ENCODE assay signal across 8 cellular contexts in genomic region chr9:99818439-99818992, GRCh38. TPM values are rescaled to one million over a fixed set of nuclear protein-coding genes. Genes with fewer than 3 reads are reported as not detected.
DNase-seq lines count a peak whose midpoint lies in the region; ATAC-seq lines count a peak whose summit lies in the region.

No MANE protein-coding gene starts in this region.

- H3K4me3 ChIP-seq in BLaER1, result peak overlapping the region; percentile 84
- H3K4me3 ChIP-seq in MG63, result peak overlapping the region; percentile 87

- peaks cover 34 to 46% (median 41%) of the 10 kb centered on the region in 3 donors for H3K4me1 Mint-ChIP-seq in naive B cell

- no peaks in the 10 kb centered on the region for H3K36me3 Mint-ChIP-seq in naive B cell

- no peaks in the 10 kb centered on the region for H3K9me3 Mint-ChIP-seq in naive B cell

- H3K4me3 Mint-ChIP-seq in naive B cell, result peak overlapping the region; percentile 92 to 100 (median 98)

- peaks cover 21% of the 10 kb centered on the region for H4K20me1 ChIP-seq in BLaER1

- no peaks in the 10 kb centered on the region for H3K36me3 ChIP-seq in BLaER1
- no peaks in the 10 kb centered on the region for H3K36me3 ChIP-seq in MG63

- peak overlapping the region; percentile 98 for H3K9ac ChIP-seq in BLaER1

- H3K9me3 ChIP-seq in BLaER1, result no peaks in the 10 kb centered on the region
- H3K9me3 ChIP-seq in MG63, result no peaks in the 10 kb centered on the region

- H3K27ac ChIP-seq in BLaER1 (peak overlapping the region; percentile 99), caudate nucleus (ENCODE audit: low read depth, low read length) (peak overlapping the region; percentile 96)

- H3K4me1 ChIP-seq in BLaER1, result peaks cover 34% of the 10 kb centered on the region

- H3K27ac Mint-ChIP-seq in naive B cell, result peak overlapping the region; percentile 97 to 100 (median 100)

- DNase-seq in MG63 (no peak), caudate nucleus (lab: John Stamatoyannopoulos, UW) (no peak), naive B cell (no peak), DMS 273 (lab: John Stamatoyannopoulos, UW; ENCODE audit: unreplicated experiment) (no peak), T-helper 9 cell (no peak), NCI-H1930 (lab: John Stamatoyannopoulos, UW) (no peak)
- DNase-seq in activated CD4-positive, CD25-positive, alpha-beta regulatory T cell treated with anti-CD3 and anti-CD28 coated beads, Interleukin-2, amount 50 U/mL, for 72 hours, result no peak

- peaks cover 14 to 18% (median 17%) of the 10 kb centered on the region in 3 donors for H3K27me3 Mint-ChIP-seq in naive B cell

- no peak for ATAC-seq in naive B cell (ENCODE audit: low read depth in 2 of 2)

- H3K27me3 ChIP-seq in BLaER1 (peaks cover 17% of the 10 kb centered on the region), MG63 (peaks cover 2% of the 10 kb centered on the region; the same call in 1 of the 2 replicates)

- H3K4me2 ChIP-seq in BLaER1, result peak overlapping the region; percentile 83

RNA-seq across cellular contexts. Expression of gene NR4A3, which starts 3.2 kb away (rescaled TPM):
- not detected in 2 replicates for total RNA-seq in MG63 (2014; rRNA removed; shearing (Covaris generic); ENCODE audit: low replicate concordance)
- polyA plus RNA-seq in naive B cell (ENCODE audit: low read depth in 6 of 6), result 1 to 10 TPM; 1.3 to 5.2 (median 2.5) TPM
